ENCODE assay signal across 1 cellular context in genomic region chr3:192861972-192862371, GRCh38.
TF ChIP-seq lines count a peak whose summit lies in the region.

No MANE protein-coding gene starts in this region.

TF ChIP-seq in HepG2, 621 proteins besides CTCF, POLR2A, EP300 and RAD21 (continued from another document):
- TF ChIP-seq, protein P1, sequence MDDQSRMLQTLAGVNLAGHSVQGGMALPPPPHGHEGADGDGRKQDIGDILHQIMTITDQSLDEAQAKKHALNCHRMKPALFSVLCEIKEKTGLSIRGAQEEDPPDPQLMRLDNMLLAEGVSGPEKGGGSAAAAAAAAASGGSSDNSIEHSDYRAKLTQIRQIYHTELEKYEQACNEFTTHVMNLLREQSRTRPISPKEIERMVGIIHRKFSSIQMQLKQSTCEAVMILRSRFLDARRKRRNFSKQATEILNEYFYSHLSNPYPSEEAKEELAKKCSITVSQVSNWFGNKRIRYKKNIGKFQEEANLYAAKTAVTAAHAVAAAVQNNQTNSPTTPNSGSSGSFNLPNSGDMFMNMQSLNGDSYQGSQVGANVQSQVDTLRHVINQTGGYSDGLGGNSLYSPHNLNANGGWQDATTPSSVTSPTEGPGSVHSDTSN (CRISPR knock-in tag; IDR thresholded peaks at IDR 0.05; ENCODE audit: borderline replicate concordance): no peak
- TF ChIP-seq ZNF615 (CRISPR knock-in tag; IDR thresholded peaks at IDR 0.05; ENCODE audit: borderline replicate concordance): no peak
